In the genomic region with DNA sequence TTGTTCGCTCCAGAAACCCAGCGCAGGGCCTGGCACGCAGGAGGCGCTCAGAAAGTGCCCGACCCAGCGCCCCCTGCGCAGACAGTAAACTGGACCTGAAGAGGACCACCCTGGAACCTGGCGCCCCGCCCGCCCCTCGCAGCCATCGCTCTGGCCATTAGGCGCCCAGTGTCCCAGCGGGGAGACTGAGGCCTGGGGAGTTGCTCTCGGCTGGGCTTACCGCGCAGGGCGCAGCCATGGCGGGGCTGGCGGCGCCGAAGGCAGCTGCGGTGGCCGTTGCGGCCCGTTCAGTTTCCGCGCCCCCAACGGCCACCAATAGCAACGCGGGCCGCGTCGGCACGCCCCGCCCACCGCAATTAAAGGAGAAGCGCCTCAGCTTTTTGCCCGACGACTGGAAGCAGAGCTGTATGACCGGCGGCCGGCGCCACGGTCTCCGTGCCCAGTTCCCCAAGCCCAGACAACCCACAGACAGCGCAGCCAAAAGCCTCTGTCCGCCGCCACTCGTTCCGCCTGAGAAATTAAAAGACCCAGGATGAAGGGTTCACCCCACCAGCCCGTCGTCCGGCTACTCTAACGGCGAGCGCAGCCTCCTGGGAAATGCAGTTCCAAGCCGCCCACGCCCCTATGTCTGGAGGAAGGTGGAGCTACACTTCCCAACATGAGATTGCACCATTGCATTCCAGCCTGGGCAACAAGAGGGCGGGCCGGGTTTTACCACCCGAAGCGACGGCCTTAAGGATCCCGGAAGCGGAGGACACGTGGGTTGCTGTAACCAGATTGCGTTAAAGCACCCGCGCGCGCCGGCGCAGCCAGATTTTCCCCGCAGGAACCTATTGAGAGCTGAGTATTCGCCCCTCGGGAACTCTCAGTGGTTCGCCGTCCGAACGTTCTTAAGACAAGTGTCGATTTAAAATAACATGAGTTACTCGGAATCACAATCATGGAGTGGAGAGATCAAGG, we compare ENCODE assay signal across 8 cellular contexts. TPM values are rescaled to one million over a fixed set of nuclear protein-coding genes. Genes with fewer than 3 reads are reported as not detected.
A peak's percentile ranks its signal among the peaks of the same experiment; 100 is the strongest.
DNase-seq lines count a peak whose midpoint lies in the region; ATAC-seq and TF ChIP-seq lines count a peak whose summit lies in the region.

A gene (minus strand): TSS at position 289 of the 960 bp plus-strand sequence. CDS start 51 bp downstream, at position 238.

- H3K27ac ChIP-seq in C4-2B, result peak within 1 kb of the TSS; percentile 89

- ATAC-seq in GM19395 (IDR thresholded peaks at IDR 0.05; ENCODE audit: unreplicated experiment), result peak; percentile 82
- peak; percentile 52 for ATAC-seq in HG03558 (IDR thresholded peaks at IDR 0.05; ENCODE audit: extremely low read depth, unreplicated experiment)
- ATAC-seq in left lobe of liver, result peak; percentile 94

- DNase-seq in NCI-H748 (lab: John Stamatoyannopoulos, UW; ENCODE audit: unreplicated experiment) (peak; percentile 95), dedifferentiated amniotic fluid mesenchymal stem cell (ENCODE audit: extremely low spot score) (peak; percentile 96), left lobe of liver (ENCODE audit: low spot score) (peak; percentile 97)
- DNase-seq in activated CD4-positive, alpha-beta T cell treated with anti-CD3 and anti-CD28 coated beads, Interleukin-2, amount 50 U/mL, for 24 hours (ENCODE audit: low read depth in 1 of 2, low spot score in 1 of 2), result peak; percentile 74 to 87
- peak; percentile 91 to 92 for DNase-seq in stimulated activated CD4-positive, alpha-beta T cell treated with anti-CD3 and anti-CD28 coated beads, Interleukin-2, amount 100 ng/mL, for 24 hours

- TF ChIP-seq CTCF in C4-2B (conservative IDR thresholded peaks at IDR 0.05), result no peak

RNA-seq across cellular contexts. Expression of the gene that starts here (rescaled TPM):
- total RNA-seq in left lobe of liver, result 2.1 TPM

Comparison
In these comparisons a context has a peak if more than half of its experiments do, and no peak if none do; other contexts are left out.
1. Peak in every context shown above with its lines: DNase-seq, ATAC-seq and H3K27ac ChIP-seq.